ENCODE assay signal across 8 cellular contexts in genomic region chr16:30922960-30923535, GRCh38. TPM values are rescaled to one million over a fixed set of nuclear protein-coding genes. Genes with fewer than 3 reads are reported as not detected.
DNase-seq lines count a peak whose midpoint lies in the region; ATAC-seq lines count a peak whose summit lies in the region.

No MANE protein-coding gene starts in this region.

- ATAC-seq in GM19438 (IDR thresholded peaks at IDR 0.05; ENCODE audit: low read depth, unreplicated experiment) (peak; percentile 68), HG03565 (IDR thresholded peaks at IDR 0.05; ENCODE audit: unreplicated experiment) (peak; percentile 65), left colon (peak; percentile 70)

- DNase-seq in C1 segment of cervical spinal cord (lab: John Stamatoyannopoulos, UW), result peak; percentile 94 to 100 (median 99)
- peak; percentile 98 for DNase-seq in NCI-H748 (lab: John Stamatoyannopoulos, UW; ENCODE audit: unreplicated experiment)
- peak; percentile 93 for DNase-seq in activated CD4-positive, alpha-beta T cell treated with anti-CD3 and anti-CD28 coated beads, Interleukin-2, amount 50 U/mL, for 1 hour
- peak; percentile 72 for DNase-seq in cortex of kidney (lab: John Stamatoyannopoulos, UW)
- DNase-seq in left colon, result peak; percentile 99 to 100
- DNase-seq in stimulated activated CD4-positive, alpha-beta T cell treated with anti-CD3 and anti-CD28 coated beads, Interleukin-1b, Interleukin-23, amount 100 ng/mL, for 24 hours (ENCODE audit: low read depth in 4 of 4, low spot score in 1 of 4), result peak; percentile 84 to 96 (median 90)

- intact Hi-C loops in left colon (cut with DNase I, micrococcal nuclease), result loop anchor here in 1 of 2 donors (5.0 kb wide), 1 partner anchor 81 kb away; no protein-coding TSS in a partner anchor

RNA-seq across cellular contexts. Expression of gene FBXL19, which starts 0.3 kb away (rescaled TPM):
- 10 to 100 TPM; 20.5 to 24.4 TPM for total RNA-seq in left colon

RNA-seq across cellular contexts. Expression of gene ORAI3, which starts 25.8 kb away (rescaled TPM):
- 10 to 100 TPM; 12.9 to 21.0 TPM for total RNA-seq in left colon

RNA-seq across cellular contexts. Expression of gene CTF1, which starts 26.6 kb away (rescaled TPM):
- total RNA-seq in left colon, result 1 to 10 TPM in 1 of 2 donors, under 1 TPM in 1; 0.24 to 1.7 TPM

RNA-seq across cellular contexts. Expression of gene BCL7C, which starts 29.2 kb away (rescaled TPM):
- 10 to 100 TPM; 22.3 to 23.5 TPM for total RNA-seq in left colon

RNA-seq across cellular contexts. Expression of gene SETD1A, which starts 34.5 kb away (rescaled TPM):
- total RNA-seq in left colon, result 10 to 100 TPM; 12.2 to 15.0 TPM

Comparison
In these comparisons a context has a peak if more than half of its experiments do, and no peak if none do; other contexts are left out.
1. Peak in every context shown above with its lines: DNase-seq and ATAC-seq.